In the genomic region with DNA sequence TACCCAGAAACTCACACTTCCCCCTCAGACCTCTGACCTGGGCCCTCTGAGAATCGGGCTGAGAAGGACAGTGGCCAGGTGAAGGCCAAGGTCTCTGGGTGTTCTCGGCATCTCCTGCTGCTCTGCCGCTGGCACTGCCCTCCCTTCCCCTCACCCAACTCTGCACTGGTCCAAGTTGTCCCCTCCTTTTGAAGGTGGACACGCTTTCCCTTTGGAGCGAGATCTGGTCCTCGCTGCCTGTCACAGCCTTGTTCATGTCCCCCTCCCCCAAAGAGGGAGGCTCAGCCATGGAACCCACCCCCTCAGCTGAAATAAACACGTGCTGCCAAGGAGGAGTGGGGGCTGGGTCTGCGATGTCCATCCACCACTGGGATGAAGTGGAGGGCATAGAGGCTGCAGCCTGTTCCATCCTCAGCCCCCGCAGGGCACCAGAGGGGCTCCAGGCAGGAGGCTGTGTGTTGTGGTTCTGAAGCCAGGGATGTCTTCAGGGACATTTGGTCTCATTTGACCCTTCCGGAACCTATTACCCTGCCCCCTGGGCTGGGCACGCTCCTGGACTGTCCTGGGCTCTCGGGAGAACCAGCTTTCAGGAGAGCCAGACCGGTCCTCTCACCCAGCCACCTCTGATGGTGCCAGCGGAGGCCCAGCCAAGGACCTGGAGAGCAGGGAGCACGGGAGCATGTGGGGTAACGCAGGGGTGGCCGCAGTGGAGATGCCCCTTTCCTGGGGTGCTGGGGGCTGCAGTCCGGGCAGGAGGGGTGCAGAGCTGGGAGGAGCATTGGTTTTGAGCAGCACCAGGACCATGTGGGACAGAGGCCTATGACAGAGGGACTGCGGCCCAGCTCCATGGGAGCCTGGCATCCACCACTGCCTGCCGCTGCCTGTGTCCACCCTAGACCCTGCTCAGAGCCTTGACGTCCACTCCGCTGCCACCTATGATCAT, we compare ENCODE assay signal across 11 cellular contexts. TPM values are rescaled to one million over a fixed set of nuclear protein-coding genes. Genes with fewer than 3 reads are reported as not detected.
"Had no signal": no experiment of that assay in that cellular context is flagged by ENCODE, and none has a peak within 500 bp of the region (broad histone marks: within the 10 kb centered on the region; RNA-seq: fewer than 3 reads in every experiment).

No MANE protein-coding gene starts in this region.

- H3K27me3 ChIP-seq: pancreas had no signal

- H3K36me3 Mint-ChIP-seq: brain had no signal

- ATAC-seq: pancreas had no signal

- DNase-seq: activated naive CD4-positive, alpha-beta T cell treated with anti-CD3 and anti-CD28 coated beads, Interleukin-2, amount 50 U/mL, for 16 hours; activated T-cell treated with anti-CD3 and anti-CD28 coated beads, Interleukin-2, amount 50 U/mL, for 1 hour; amygdala; dermis blood vessel endothelial cell; stimulated activated naive CD4-positive, alpha-beta T cell treated with Interleukin-2 at 50 U/mL for 16 hours; T-helper 2 cell had no signal

- H3K4me3 ChIP-seq: pancreas, smooth muscle cell had no signal

- H3K4me3 Mint-ChIP-seq: brain had no signal

- H3K27ac ChIP-seq: pancreas had no signal

- H3K36me3 ChIP-seq: pancreas had no signal

- H3K9me3 Mint-ChIP-seq: brain had no signal

- H3K9me3 ChIP-seq: pancreas had no signal

RNA-seq across cellular contexts. Expression of a gene that starts 4.7 kb away (rescaled TPM):
- total RNA-seq: dermis blood vessel endothelial cell, fibroblast of villous mesenchyme, smooth muscle cell had no signal
- polyA plus RNA-seq: neural cell, smooth muscle cell had no signal
